Comparison of ENCODE assay signal across 12 cellular contexts in the genomic region with DNA sequence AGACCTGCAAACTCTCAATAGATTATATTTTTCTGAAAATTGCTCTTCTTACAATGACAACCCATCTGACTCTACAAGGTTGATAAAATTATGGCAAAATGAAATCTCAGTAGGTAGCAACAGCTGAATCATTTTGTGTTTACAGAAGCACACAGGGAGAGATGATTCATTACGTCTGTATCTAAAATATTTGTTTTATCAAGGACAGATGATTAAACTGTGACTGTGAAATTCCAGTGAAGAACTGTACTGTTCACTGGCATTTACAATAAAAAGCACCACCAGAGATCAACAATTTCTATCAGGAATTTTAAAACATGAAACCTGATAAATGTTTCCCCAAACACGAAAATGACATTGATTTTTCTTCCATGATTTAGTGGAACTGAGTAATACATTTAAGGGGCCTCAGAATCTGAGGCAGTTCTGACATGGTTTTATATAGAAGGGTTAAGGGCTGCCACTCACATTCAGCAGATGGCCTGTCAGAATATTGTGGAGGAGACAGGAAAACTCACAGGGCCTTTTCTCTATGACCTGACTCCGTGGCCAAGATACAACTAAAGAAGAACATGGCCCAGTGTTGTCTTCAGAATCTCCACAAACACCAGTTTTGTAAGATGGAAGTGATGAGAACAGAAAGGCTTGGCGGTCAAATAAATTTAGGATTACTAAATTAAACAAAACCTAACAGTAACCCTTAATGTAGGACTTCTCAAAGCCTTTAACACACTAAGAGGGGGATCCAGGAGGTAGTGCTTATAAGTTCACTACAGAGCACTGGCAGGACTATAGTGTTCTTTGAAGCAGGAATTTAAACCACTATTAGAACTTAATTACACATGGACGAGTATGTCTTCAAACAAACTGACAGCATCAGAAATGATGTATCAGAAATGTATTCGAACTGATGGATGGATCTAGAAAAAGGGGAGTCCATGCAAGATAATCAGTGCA. TPM values are rescaled to one million over a fixed set of nuclear protein-coding genes. Genes with fewer than 3 reads are reported as not detected.
DNase-seq lines count a peak whose midpoint lies in the region; ATAC-seq, FAIRE-seq and TF ChIP-seq lines count a peak whose summit lies in the region.
"Had no signal": no experiment of that assay in that cellular context is flagged by ENCODE, and none has a peak within 500 bp of the region (broad histone marks: within the 10 kb centered on the region; RNA-seq: fewer than 3 reads in every experiment).

No MANE protein-coding gene starts in this region.

- FAIRE-seq in H54 (lab: Jason Lieb, UNC), result peak; percentile 99

- no peaks in the 10 kb centered on the region for H3K27me3 ChIP-seq in foreskin keratinocyte
- H3K27me3 ChIP-seq: thyroid gland had no signal

- no peak overlapping the region for H3K4me3 ChIP-seq in skeletal muscle cell (ENCODE audit: low read depth, low read length)
- H3K4me3 ChIP-seq: thyroid gland had no signal

- peaks cover 23% of the 10 kb centered on the region for H3K4me1 ChIP-seq in foreskin keratinocyte
- H3K4me1 ChIP-seq: thyroid gland had no signal

- ATAC-seq in foreskin keratinocyte, result peak; percentile 97
- no peak for ATAC-seq in HG02588 (IDR thresholded peaks at IDR 0.05; ENCODE audit: unreplicated experiment)
- ATAC-seq in GM18868 (IDR thresholded peaks at IDR 0.05; ENCODE audit: unreplicated experiment), result no peak

- H3K27ac ChIP-seq in foreskin keratinocyte, result peak overlapping the region; percentile 1
- H3K27ac ChIP-seq: thyroid gland had no signal

- peak; percentile 12 for DNase-seq in H54 (ENCODE audit: insufficient read length, low spot score)
- DNase-seq in SW480 (ENCODE audit: low spot score), result peak; percentile 34
- peak; percentile 62 to 80 for DNase-seq in foreskin keratinocyte
- peak; percentile 47 for DNase-seq in skeletal muscle cell (ENCODE audit: low read depth)
- DNase-seq in SIG-M5 (lab: John Stamatoyannopoulos, UW), result no peak
- DNase-seq in NCI-H1436 (lab: John Stamatoyannopoulos, UW), result no peak
- DNase-seq: activated CD4-positive, alpha-beta T cell treated with anti-CD3 and anti-CD28 coated beads, Interleukin-2, amount 50 U/mL, for 48 hours; hippocampal formation; NCI-H1092; thyroid gland had no signal

- no peak for TF ChIP-seq POLR2A in H54 (IDR thresholded peaks at IDR 0.05; ENCODE audit: low read depth, low read length)

- no peak for TF ChIP-seq CTCF in foreskin keratinocyte (conservative IDR thresholded peaks at IDR 0.05)

RNA-seq across cellular contexts. Expression of a gene that starts 25.9 kb away (rescaled TPM):
- 23.3 and 23.5 TPM in 2 replicates for total RNA-seq in foreskin keratinocyte
- 6.7 and 7.8 TPM in 2 replicates for polyA plus RNA-seq in foreskin keratinocyte

Comparison
In these comparisons a context has a peak if more than half of its experiments do, and no peak if none do; other contexts are left out.
1. DNase-seq: peak in H54 (single experiment), SW480 (single experiment), foreskin keratinocyte (2 of 2) and skeletal muscle cell (single experiment); none in SIG-M5 (single experiment) and NCI-H1436 (single experiment).